In the genomic region with DNA sequence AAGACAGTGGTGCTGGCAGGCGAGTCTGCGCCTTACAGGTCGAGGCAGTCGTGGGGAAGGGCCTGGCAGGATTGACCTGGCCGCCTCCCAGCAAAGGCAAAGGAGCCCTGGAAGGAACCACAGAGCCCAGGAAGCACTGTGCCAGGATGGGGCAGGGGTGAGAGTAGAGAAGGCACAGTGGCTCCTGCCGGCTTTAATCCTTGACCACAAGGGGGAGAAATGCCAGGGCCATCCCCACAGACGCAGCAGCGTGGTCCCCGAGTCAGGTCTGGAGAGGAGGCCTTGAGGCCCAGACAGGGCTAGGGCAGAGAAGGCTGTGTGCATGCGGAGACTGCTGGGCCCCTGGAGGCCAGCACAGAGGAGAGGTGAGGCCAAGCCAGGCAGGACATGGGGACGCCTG, we compare ENCODE assay signal across 1 cellular context.
TF ChIP-seq lines count a peak whose summit lies in the region.

No MANE protein-coding gene starts in this region.

TF ChIP-seq in HepG2, 621 proteins besides CTCF, POLR2A, EP300 and RAD21 (continued from another document and continues in another):
- TF ChIP-seq, protein P1, sequence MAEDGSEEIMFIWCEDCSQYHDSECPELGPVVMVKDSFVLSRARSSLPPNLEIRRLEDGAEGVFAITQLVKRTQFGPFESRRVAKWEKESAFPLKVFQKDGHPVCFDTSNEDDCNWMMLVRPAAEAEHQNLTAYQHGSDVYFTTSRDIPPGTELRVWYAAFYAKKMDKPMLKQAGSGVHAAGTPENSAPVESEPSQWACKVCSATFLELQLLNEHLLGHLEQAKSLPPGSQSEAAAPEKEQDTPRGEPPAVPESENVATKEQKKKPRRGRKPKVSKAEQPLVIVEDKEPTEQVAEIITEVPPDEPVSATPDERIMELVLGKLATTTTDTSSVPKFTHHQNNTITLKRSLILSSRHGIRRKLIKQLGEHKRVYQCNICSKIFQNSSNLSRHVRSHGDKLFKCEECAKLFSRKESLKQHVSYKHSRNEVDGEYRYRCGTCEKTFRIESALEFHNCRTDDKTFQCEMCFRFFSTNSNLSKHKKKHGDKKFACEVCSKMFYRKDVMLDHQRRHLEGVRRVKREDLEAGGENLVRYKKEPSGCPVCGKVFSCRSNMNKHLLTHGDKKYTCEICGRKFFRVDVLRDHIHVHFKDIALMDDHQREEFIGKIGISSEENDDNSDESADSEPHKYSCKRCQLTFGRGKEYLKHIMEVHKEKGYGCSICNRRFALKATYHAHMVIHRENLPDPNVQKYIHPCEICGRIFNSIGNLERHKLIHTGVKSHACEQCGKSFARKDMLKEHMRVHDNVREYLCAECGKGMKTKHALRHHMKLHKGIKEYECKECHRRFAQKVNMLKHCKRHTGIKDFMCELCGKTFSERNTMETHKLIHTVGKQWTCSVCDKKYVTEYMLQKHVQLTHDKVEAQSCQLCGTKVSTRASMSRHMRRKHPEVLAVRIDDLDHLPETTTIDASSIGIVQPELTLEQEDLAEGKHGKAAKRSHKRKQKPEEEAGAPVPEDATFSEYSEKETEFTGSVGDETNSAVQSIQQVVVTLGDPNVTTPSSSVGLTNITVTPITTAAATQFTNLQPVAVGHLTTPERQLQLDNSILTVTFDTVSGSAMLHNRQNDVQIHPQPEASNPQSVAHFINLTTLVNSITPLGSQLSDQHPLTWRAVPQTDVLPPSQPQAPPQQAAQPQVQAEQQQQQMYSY (CRISPR knock-in tag; IDR thresholded peaks at IDR 0.05) = no peak
- TF ChIP-seq, protein P2, sequence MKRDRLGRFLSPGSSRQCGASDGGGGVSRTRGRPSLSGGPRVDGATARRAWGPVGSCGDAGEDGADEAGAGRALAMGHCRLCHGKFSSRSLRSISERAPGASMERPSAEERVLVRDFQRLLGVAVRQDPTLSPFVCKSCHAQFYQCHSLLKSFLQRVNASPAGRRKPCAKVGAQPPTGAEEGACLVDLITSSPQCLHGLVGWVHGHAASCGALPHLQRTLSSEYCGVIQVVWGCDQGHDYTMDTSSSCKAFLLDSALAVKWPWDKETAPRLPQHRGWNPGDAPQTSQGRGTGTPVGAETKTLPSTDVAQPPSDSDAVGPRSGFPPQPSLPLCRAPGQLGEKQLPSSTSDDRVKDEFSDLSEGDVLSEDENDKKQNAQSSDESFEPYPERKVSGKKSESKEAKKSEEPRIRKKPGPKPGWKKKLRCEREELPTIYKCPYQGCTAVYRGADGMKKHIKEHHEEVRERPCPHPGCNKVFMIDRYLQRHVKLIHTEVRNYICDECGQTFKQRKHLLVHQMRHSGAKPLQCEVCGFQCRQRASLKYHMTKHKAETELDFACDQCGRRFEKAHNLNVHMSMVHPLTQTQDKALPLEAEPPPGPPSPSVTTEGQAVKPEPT (CRISPR knock-in tag; IDR thresholded peaks at IDR 0.05; ENCODE audit: low read depth) = no peak
- TF ChIP-seq ZBTB8A (CRISPR knock-in tag; IDR thresholded peaks at IDR 0.05; ENCODE audit: borderline replicate concordance, low read depth) (no peak), ZFP62 (CRISPR knock-in tag; IDR thresholded peaks at IDR 0.05) (no peak), ZNF296 (CRISPR knock-in tag; conservative IDR thresholded peaks at IDR 0.05) (no peak), CHD4 (IDR thresholded peaks at IDR 0.05; ENCODE audit: borderline replicate concordance, low read length) (no peak), CEBPG (CRISPR knock-in tag; IDR thresholded peaks at IDR 0.05) (no peak), TBL1XR1 (IDR thresholded peaks at IDR 0.05; ENCODE audit: borderline replicate concordance, low read length, partially characterized antibody) (no peak), STAT5B (CRISPR knock-in tag; IDR thresholded peaks at IDR 0.05) (no peak), MIXL1 (CRISPR knock-in tag; IDR thresholded peaks at IDR 0.05) (no peak), ZNF20 (CRISPR knock-in tag; IDR thresholded peaks at IDR 0.05) (no peak), AGO1 (IDR thresholded peaks at IDR 0.05; ENCODE audit: low read depth, low read length, poor library complexity, severe bottlenecking) (no peak), MTA3 (CRISPR knock-in tag; IDR thresholded peaks at IDR 0.05) (no peak), TGIF2 (CRISPR knock-in tag; IDR thresholded peaks at IDR 0.05) (no peak), BHLHE40 (IDR thresholded peaks at IDR 0.05; ENCODE audit: low read length) (no peak), ZNF720 (CRISPR knock-in tag; IDR thresholded peaks at IDR 0.05) (no peak), ZNF550 (CRISPR knock-in tag; IDR thresholded peaks at IDR 0.05; ENCODE audit: borderline replicate concordance) (no peak), ZNF607 (CRISPR knock-in tag; IDR thresholded peaks at IDR 0.05; ENCODE audit: borderline replicate concordance) (no peak; the same call in 1 of the 2 replicates), ZNF431 (CRISPR knock-in tag; IDR thresholded peaks at IDR 0.05; ENCODE audit: borderline replicate concordance, low read depth) (no peak), ELF3 (CRISPR knock-in tag; IDR thresholded peaks at IDR 0.05) (no peak), HCFC1 (IDR thresholded peaks at IDR 0.05; ENCODE audit: low read depth, low read length) (no peak), NPAS2 (CRISPR knock-in tag; IDR thresholded peaks at IDR 0.05; ENCODE audit: borderline replicate concordance) (no peak), KDM3A (CRISPR knock-in tag; IDR thresholded peaks at IDR 0.05; ENCODE audit: low read depth) (no peak), ZNF616 (CRISPR knock-in tag; IDR thresholded peaks at IDR 0.05; ENCODE audit: low read depth) (no peak; the same call in 1 of the 2 replicates), KAT8 (CRISPR knock-in tag; IDR thresholded peaks at IDR 0.05) (0 out of 2 replicates have a peak, but pooled peaks have one; percentile 33), SRSF4 (IDR thresholded peaks at IDR 0.05; ENCODE audit: low read depth, low read length, poor library complexity, severe bottlenecking) (no peak), HDAC6 (IDR thresholded peaks at IDR 0.05; ENCODE audit: low read depth, low read length) (no peak), FOXM1 (CRISPR knock-in tag; IDR thresholded peaks at IDR 0.05) (no peak), ZNF672 (CRISPR knock-in tag; IDR thresholded peaks at IDR 0.05) (no peak), DPF2 (CRISPR knock-in tag; IDR thresholded peaks at IDR 0.05; ENCODE audit: borderline replicate concordance, low read depth) (no peak), HOXA5 (CRISPR knock-in tag; IDR thresholded peaks at IDR 0.05) (no peak; the same call in 1 of the 2 replicates)
- TF ChIP-seq, protein P3, sequence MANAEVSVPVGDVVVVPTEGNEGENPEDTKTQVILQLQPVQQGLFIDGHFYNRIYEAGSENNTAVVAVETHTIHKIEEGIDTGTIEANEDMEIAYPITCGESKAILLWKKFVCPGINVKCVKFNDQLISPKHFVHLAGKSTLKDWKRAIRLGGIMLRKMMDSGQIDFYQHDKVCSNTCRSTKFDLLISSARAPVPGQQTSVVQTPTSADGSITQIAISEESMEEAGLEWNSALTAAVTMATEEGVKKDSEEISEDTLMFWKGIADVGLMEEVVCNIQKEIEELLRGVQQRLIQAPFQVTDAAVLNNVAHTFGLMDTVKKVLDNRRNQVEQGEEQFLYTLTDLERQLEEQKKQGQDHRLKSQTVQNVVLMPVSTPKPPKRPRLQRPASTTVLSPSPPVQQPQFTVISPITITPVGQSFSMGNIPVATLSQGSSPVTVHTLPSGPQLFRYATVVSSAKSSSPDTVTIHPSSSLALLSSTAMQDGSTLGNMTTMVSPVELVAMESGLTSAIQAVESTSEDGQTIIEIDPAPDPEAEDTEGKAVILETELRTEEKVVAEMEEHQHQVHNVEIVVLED (CRISPR knock-in tag; IDR thresholded peaks at IDR 0.05; ENCODE audit: borderline replicate concordance) = no peak
- TF ChIP-seq, protein P4, sequence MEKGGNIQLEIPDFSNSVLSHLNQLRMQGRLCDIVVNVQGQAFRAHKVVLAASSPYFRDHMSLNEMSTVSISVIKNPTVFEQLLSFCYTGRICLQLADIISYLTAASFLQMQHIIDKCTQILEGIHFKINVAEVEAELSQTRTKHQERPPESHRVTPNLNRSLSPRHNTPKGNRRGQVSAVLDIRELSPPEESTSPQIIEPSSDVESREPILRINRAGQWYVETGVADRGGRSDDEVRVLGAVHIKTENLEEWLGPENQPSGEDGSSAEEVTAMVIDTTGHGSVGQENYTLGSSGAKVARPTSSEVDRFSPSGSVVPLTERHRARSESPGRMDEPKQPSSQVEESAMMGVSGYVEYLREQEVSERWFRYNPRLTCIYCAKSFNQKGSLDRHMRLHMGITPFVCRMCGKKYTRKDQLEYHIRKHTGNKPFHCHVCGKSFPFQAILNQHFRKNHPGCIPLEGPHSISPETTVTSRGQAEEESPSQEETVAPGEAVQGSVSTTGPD (CRISPR knock-in tag; IDR thresholded peaks at IDR 0.05) = no peak
- TF ChIP-seq, protein P5, sequence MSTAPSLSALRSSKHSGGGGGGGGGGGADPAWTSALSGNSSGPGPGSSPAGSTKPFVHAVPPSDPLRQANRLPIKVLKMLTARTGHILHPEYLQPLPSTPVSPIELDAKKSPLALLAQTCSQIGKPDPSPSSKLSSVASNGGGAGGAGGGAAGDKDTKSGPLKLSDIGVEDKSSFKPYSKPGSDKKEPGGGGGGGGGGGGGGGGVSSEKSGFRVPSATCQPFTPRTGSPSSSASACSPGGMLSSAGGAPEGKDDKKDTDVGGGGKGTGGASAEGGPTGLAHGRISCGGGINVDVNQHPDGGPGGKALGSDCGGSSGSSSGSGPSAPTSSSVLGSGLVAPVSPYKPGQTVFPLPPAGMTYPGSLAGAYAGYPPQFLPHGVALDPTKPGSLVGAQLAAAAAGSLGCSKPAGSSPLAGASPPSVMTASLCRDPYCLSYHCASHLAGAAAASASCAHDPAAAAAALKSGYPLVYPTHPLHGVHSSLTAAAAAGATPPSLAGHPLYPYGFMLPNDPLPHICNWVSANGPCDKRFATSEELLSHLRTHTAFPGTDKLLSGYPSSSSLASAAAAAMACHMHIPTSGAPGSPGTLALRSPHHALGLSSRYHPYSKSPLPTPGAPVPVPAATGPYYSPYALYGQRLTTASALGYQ (CRISPR knock-in tag; IDR thresholded peaks at IDR 0.05) = no peak
- TF ChIP-seq, protein P6, sequence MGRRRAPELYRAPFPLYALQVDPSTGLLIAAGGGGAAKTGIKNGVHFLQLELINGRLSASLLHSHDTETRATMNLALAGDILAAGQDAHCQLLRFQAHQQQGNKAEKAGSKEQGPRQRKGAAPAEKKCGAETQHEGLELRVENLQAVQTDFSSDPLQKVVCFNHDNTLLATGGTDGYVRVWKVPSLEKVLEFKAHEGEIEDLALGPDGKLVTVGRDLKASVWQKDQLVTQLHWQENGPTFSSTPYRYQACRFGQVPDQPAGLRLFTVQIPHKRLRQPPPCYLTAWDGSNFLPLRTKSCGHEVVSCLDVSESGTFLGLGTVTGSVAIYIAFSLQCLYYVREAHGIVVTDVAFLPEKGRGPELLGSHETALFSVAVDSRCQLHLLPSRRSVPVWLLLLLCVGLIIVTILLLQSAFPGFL (CRISPR knock-in tag; IDR thresholded peaks at IDR 0.05) = no peak
- TF ChIP-seq, protein P7, sequence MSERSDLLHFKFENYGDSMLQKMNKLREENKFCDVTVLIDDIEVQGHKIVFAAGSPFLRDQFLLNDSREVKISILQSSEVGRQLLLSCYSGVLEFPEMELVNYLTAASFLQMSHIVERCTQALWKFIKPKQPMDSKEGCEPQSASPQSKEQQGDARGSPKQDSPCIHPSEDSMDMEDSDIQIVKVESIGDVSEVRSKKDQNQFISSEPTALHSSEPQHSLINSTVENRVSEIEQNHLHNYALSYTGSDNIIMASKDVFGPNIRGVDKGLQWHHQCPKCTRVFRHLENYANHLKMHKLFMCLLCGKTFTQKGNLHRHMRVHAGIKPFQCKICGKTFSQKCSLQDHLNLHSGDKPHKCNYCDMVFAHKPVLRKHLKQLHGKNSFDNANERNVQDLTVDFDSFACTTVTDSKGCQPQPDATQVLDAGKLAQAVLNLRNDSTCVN (CRISPR knock-in tag; IDR thresholded peaks at IDR 0.05; ENCODE audit: borderline replicate concordance) = no peak
- TF ChIP-seq, protein P8, sequence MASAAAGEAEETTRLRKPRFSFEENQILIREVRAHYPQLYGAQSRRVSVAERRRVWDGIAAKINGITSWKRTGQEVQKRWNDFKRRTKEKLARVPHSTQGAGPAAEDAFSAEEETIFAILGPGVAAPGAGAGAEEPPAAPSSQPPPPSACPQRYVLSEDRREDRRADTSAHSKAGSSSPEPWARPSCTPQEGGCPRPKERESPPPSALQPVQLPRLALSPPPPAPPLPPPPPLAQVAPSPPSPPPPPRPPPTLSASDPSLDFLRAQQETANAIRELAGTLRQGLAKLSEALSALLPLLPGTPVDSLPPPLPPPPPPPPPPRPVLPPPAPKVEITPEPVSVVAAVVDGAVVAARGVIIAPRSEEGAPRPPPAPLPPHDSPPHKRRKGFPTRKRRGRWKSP (CRISPR knock-in tag; IDR thresholded peaks at IDR 0.05) = no peak
- TF ChIP-seq, protein P9, sequence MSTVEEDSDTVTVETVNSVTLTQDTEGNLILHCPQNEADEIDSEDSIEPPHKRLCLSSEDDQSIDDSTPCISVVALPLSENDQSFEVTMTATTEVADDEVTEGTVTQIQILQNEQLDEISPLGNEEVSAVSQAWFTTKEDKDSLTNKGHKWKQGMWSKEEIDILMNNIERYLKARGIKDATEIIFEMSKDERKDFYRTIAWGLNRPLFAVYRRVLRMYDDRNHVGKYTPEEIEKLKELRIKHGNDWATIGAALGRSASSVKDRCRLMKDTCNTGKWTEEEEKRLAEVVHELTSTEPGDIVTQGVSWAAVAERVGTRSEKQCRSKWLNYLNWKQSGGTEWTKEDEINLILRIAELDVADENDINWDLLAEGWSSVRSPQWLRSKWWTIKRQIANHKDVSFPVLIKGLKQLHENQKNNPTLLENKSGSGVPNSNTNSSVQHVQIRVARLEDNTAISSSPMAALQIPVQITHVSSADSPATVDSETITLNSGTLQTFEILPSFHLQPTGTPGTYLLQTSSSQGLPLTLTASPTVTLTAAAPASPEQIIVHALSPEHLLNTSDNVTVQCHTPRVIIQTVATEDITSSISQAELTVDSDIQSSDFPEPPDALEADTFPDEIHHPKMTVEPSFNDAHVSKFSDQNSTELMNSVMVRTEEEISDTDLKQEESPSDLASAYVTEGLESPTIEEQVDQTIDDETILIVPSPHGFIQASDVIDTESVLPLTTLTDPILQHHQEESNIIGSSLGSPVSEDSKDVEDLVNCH (CRISPR knock-in tag; IDR thresholded peaks at IDR 0.05) = no peak
- TF ChIP-seq, protein P10, sequence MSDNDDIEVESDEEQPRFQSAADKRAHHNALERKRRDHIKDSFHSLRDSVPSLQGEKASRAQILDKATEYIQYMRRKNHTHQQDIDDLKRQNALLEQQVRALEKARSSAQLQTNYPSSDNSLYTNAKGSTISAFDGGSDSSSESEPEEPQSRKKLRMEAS (IDR thresholded peaks at IDR 0.05) = peak; percentile 66; the same call in 1 of the 2 replicates
- TF ChIP-seq, protein P11, sequence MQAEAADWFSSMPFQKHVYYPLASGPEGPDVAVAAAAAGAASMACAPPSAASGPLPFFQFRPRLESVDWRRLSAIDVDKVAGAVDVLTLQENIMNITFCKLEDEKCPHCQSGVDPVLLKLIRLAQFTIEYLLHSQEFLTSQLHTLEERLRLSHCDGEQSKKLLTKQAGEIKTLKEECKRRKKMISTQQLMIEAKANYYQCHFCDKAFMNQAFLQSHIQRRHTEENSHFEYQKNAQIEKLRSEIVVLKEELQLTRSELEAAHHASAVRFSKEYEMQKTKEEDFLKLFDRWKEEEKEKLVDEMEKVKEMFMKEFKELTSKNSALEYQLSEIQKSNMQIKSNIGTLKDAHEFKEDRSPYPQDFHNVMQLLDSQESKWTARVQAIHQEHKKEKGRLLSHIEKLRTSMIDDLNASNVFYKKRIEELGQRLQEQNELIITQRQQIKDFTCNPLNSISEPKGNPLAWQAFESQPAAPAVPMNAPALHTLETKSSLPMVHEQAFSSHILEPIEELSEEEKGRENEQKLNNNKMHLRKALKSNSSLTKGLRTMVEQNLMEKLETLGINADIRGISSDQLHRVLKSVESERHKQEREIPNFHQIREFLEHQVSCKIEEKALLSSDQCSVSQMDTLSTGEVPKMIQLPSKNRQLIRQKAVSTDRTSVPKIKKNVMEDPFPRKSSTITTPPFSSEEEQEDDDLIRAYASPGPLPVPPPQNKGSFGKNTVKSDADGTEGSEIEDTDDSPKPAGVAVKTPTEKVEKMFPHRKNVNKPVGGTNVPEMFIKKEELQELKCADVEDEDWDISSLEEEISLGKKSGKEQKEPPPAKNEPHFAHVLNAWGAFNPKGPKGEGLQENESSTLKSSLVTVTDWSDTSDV (CRISPR knock-in tag; IDR thresholded peaks at IDR 0.05) = no peak
